ENCODE assay signal across 8 cellular contexts in genomic region chr7:75565129-75565528, GRCh38.
DNase-seq lines count a peak whose midpoint lies in the region; ATAC-seq and TF ChIP-seq lines count a peak whose summit lies in the region.

No MANE protein-coding gene starts in this region.

- H3K27ac ChIP-seq in ACC112 (ENCODE audit: low read depth, low read length) (peak overlapping the region; percentile 56), caudate nucleus (ENCODE audit: low read depth, low read length) (peak overlapping the region; percentile 39)
- H3K27ac ChIP-seq in CD4-positive, alpha-beta T cell (ENCODE audit: low read depth, low read length) = no peak overlapping the region

- peaks cover 15% of the 10 kb centered on the region for H3K36me3 ChIP-seq in ACC112 (ENCODE audit: insufficient read depth, low read length)

- H3K4me3 ChIP-seq in ACC112 (ENCODE audit: low read depth, low read length) = no peak overlapping the region

- no peak for ATAC-seq in activated T-cell treated with anti-CD3 and anti-CD28 coated beads, Interleukin-2, amount 50 U/mL, for 72 hours (replicated peaks in 1 of 2)
- no peak for ATAC-seq in CD4-positive, alpha-beta T cell (ENCODE audit: poor library complexity)

- H3K9me3 ChIP-seq in CD4-positive, alpha-beta T cell (ENCODE audit: control insufficient read depth, low read length) = peaks cover 12% of the 10 kb centered on the region

- CTCF ChIA-PET in CD4-positive, alpha-beta T cell (lab: Charles Lee) = interaction anchor here (1.1 kb wide), 1 partner anchor 24 kb away, joined by 3 read pairs; no protein-coding TSS in a partner anchor

- no peak overlapping the region for H3K27ac Mint-ChIP-seq in activated T-cell treated with anti-CD3 and anti-CD28 coated beads, Interleukin-2, amount 50 U/mL, for 72 hours
- no peak overlapping the region for H3K27ac Mint-ChIP-seq in CD4-positive, alpha-beta T cell

- H3K79me2 ChIP-seq in ACC112 (ENCODE audit: control insufficient read depth, insufficient read depth, low read length, unreplicated experiment) = no peaks in the 10 kb centered on the region

- no peaks in the 10 kb centered on the region for H3K27me3 ChIP-seq in ACC112 (ENCODE audit: insufficient read depth, low read length)
- H3K27me3 ChIP-seq in CD4-positive, alpha-beta T cell (ENCODE audit: control insufficient read depth, insufficient read depth, low read length) = no peaks in the 10 kb centered on the region

- POLR2A ChIA-PET in CD4-positive, alpha-beta T cell (lab: Charles Lee) = no interaction called here

- no peaks in the 10 kb centered on the region for H3K4me1 Mint-ChIP-seq in activated T-cell treated with anti-CD3 and anti-CD28 coated beads, Interleukin-2, amount 50 U/mL, for 72 hours (ENCODE audit: low read depth)
- H3K4me1 Mint-ChIP-seq in CD4-positive, alpha-beta T cell (ENCODE audit: low read depth) = no peaks in the 10 kb centered on the region

- peaks cover 2 to 8% of the 10 kb centered on the region in 2 donors for H3K36me3 Mint-ChIP-seq in activated T-cell treated with anti-CD3 and anti-CD28 coated beads, Interleukin-2, amount 50 U/mL, for 72 hours (ENCODE audit: insufficient read depth in 2 of 2)
- peaks cover 28% of the 10 kb centered on the region for H3K36me3 Mint-ChIP-seq in CD4-positive, alpha-beta T cell (ENCODE audit: low read depth)

- no peaks in the 10 kb centered on the region for H3K27me3 Mint-ChIP-seq in activated T-cell treated with anti-CD3 and anti-CD28 coated beads, Interleukin-2, amount 50 U/mL, for 72 hours (ENCODE audit: low read depth)
- H3K27me3 Mint-ChIP-seq in CD4-positive, alpha-beta T cell = no peaks in the 10 kb centered on the region

- intact Hi-C loops in CD4-positive, alpha-beta T cell (cut with DNase I, micrococcal nuclease) = no loop called here

- H3K4me3 Mint-ChIP-seq in activated T-cell treated with anti-CD3 and anti-CD28 coated beads, Interleukin-2, amount 50 U/mL, for 72 hours = no peak overlapping the region
- no peak overlapping the region for H3K4me3 Mint-ChIP-seq in CD4-positive, alpha-beta T cell

- DNase-seq in HT-29 (ENCODE audit: low spot score) = peak; percentile 52
- DNase-seq in caudate nucleus (lab: John Stamatoyannopoulos, UW) = no peak
- peak; percentile 43 to 94 for DNase-seq in lung microvascular endothelial cell (ENCODE audit: low read depth in 2 of 2)
- no peak for DNase-seq in stimulated activated CD4-positive, alpha-beta T cell treated with anti-CD3 and anti-CD28 coated beads, Interleukin-2, amount 100 ng/mL, for 24 hours
- no peak for DNase-seq in activated T-cell treated with anti-CD3 and anti-CD28 coated beads, Interleukin-2, amount 50 U/mL, for 72 hours
- no peak for DNase-seq in NCI-H2171 treated with DMSO at 0.1 percent for 48 hours (lab: John Stamatoyannopoulos, UW)
- DNase-seq in CD4-positive, alpha-beta T cell = no peak

- peak overlapping the region; percentile 5 for H2AFZ ChIP-seq in ACC112 (ENCODE audit: low read length, unreplicated experiment)

- peaks cover 0 to 4% of the 10 kb centered on the region in 2 donors for H3K9me3 Mint-ChIP-seq in activated T-cell treated with anti-CD3 and anti-CD28 coated beads, Interleukin-2, amount 50 U/mL, for 72 hours
- peaks cover 7% of the 10 kb centered on the region for H3K9me3 Mint-ChIP-seq in CD4-positive, alpha-beta T cell

- no peak for TF ChIP-seq CTCF in CD4-positive, alpha-beta T cell (IDR thresholded peaks at IDR 0.05)

- peaks cover 16% of the 10 kb centered on the region for H3K4me1 ChIP-seq in ACC112 (ENCODE audit: control insufficient read depth, insufficient read depth, low read length, unreplicated experiment)

Comparison
In these comparisons a context has a peak if more than half of its experiments do, and no peak if none do; other contexts are left out.
1. DNase-seq: peak in HT-29 (single experiment) and lung microvascular endothelial cell (2 of 2); none in caudate nucleus (0 of 61), stimulated activated CD4-positive, alpha-beta T cell treated with anti-CD3 and anti-CD28 coated beads, Interleukin-2, amount 100 ng/mL, for 24 hours (0 of 2), activated T-cell treated with anti-CD3 and anti-CD28 coated beads, Interleukin-2, amount 50 U/mL, for 72 hours (0 of 2), NCI-H2171 treated with DMSO at 0.1 percent for 48 hours (single experiment) and CD4-positive, alpha-beta T cell (0 of 10).